9 cellular contexts compared by ENCODE assay signal in genomic region chr15:67185621-67186225, GRCh38.
DNase-seq lines count a peak whose midpoint lies in the region; ATAC-seq and TF ChIP-seq lines count a peak whose summit lies in the region.
"Had no signal": no experiment of that assay in that cellular context is flagged by ENCODE, and none has a peak within 500 bp of the region (broad histone marks: within the 10 kb centered on the region; RNA-seq: fewer than 3 reads in every experiment).

No MANE protein-coding gene starts in this region.

- no peaks in the 10 kb centered on the region for H4K20me1 ChIP-seq in Loucy (ENCODE audit: insufficient read depth, low read length, poor library complexity, severe bottlenecking)

- H3K4me1 ChIP-seq in Loucy (ENCODE audit: insufficient read depth, low read length, poor library complexity, severe bottlenecking) (peaks cover 32% of the 10 kb centered on the region), psoas muscle (peaks cover 76% of the 10 kb centered on the region)

- H3K27ac ChIP-seq in coronary artery (peak overlapping the region; percentile 44 to 79), psoas muscle (peak overlapping the region; percentile 90)
- H3K27ac ChIP-seq: SJSA1 had no signal

- TF ChIP-seq CTCF in Loucy (conservative IDR thresholded peaks at IDR 0.05; ENCODE audit: low read length) = no peak
- no peak for TF ChIP-seq CTCF in coronary artery (IDR thresholded peaks at IDR 0.05)
- no peak for TF ChIP-seq CTCF in psoas muscle (IDR thresholded peaks at IDR 0.05)

- H3K9me3 ChIP-seq in Loucy (ENCODE audit: insufficient read depth, low read depth, low read length) = no peaks in the 10 kb centered on the region
- no peaks in the 10 kb centered on the region for H3K9me3 ChIP-seq in psoas muscle
- H3K9me3 ChIP-seq: SJSA1 had no signal

- peaks cover 65% of the 10 kb centered on the region; the same call in 1 of the 2 replicates for H3K36me3 ChIP-seq in Loucy (ENCODE audit: insufficient read depth, low read length)
- H3K36me3 ChIP-seq in psoas muscle (ENCODE audit: insufficient read depth in 1 of 2, low read depth in 1 of 2) = peaks cover 0 to 60% of the 10 kb centered on the region in 2 donors

- H3K4me2 ChIP-seq in Loucy (ENCODE audit: low read depth, low read length, poor library complexity, severe bottlenecking) = peak overlapping the region; percentile 45

- WGBS in psoas muscle, 3 donors = 18 to 51% (median 27%) methylated on average over 9 of the region's 9 CpGs

- no peak overlapping the region for H3K4me3 ChIP-seq in Loucy (ENCODE audit: low read length, poor library complexity, severe bottlenecking)
- H3K4me3 ChIP-seq in coronary artery = no peak overlapping the region
- no peak overlapping the region for H3K4me3 ChIP-seq in psoas muscle
- H3K4me3 ChIP-seq: SJSA1 had no signal

- peak overlapping the region; percentile 48 for H3K9ac ChIP-seq in Loucy (ENCODE audit: low read depth, low read length, poor library complexity, severe bottlenecking)

- no peaks in the 10 kb centered on the region for H3K9me2 ChIP-seq in Loucy (replicated peaks; ENCODE audit: low read depth, low read length)

- peak; percentile 20 for DNase-seq in CMK (ENCODE audit: low read depth)
- DNase-seq in coronary artery (ENCODE audit: low spot score) = no peak
- peak; percentile 54 to 61 for DNase-seq in psoas muscle
- no peak for DNase-seq in activated effector memory CD4-positive, alpha-beta T cell treated with Interleukin-2 at 50 U/mL for 16 hours
- no peak for DNase-seq in DMS53 (lab: John Stamatoyannopoulos, UW)
- no peak for DNase-seq in SKM-1 treated with dmso at 0.1 percent for 144 hours (lab: John Stamatoyannopoulos, UW; ENCODE audit: unreplicated experiment)

- ATAC-seq in psoas muscle = peak; percentile 39 to 55 (median 47)
- ATAC-seq in GM21526 (IDR thresholded peaks at IDR 0.05; ENCODE audit: low FRiP score, unreplicated experiment) = no peak

- H3K79me2 ChIP-seq in Loucy (ENCODE audit: insufficient read depth, low read length) = no peaks in the 10 kb centered on the region

- H3K27me3 ChIP-seq in Loucy (ENCODE audit: insufficient read depth, low read length, poor library complexity, severe bottlenecking) = no peaks in the 10 kb centered on the region
- no peaks in the 10 kb centered on the region for H3K27me3 ChIP-seq in psoas muscle (ENCODE audit: insufficient read depth in 3 of 3, low read length in 2 of 3)
- H3K27me3 ChIP-seq: SJSA1 had no signal

- H3F3A ChIP-seq in Loucy (ENCODE audit: low read depth) = no peaks in the 10 kb centered on the region

- intact Hi-C loops in psoas muscle (cut with DNase I) = loop anchor here (5.0 kb wide), 2 partner anchors 58 to 118 kb away; partner anchors contain the start of gene SMAD3 (in 2 of the 2)

- H2AFZ ChIP-seq in Loucy (ENCODE audit: low read length) = no peak overlapping the region

Comparison
In these comparisons a context has a peak if more than half of its experiments do, and no peak if none do; other contexts are left out.
1. DNase-seq: peak in CMK (single experiment) and psoas muscle (2 of 2); none in coronary artery (single experiment), activated effector memory CD4-positive, alpha-beta T cell treated with Interleukin-2 at 50 U/mL for 16 hours (single experiment), DMS53 (single experiment) and SKM-1 treated with dmso at 0.1 percent for 144 hours (single experiment).